19 cellular contexts compared by ENCODE assay signal in genomic region chr1:63127376-63127775, GRCh38.
A peak's percentile ranks its signal among the peaks of the same experiment; 100 is the strongest.
DNase-seq lines count a peak whose midpoint lies in the region; ATAC-seq, FAIRE-seq and TF ChIP-seq lines count a peak whose summit lies in the region.
"Had no signal": no experiment of that assay in that cellular context is flagged by ENCODE, and none has a peak within 500 bp of the region (broad histone marks: within the 10 kb centered on the region; RNA-seq: fewer than 3 reads in every experiment).

No MANE protein-coding gene starts in this region.

- H3K4me3 ChIP-seq in Jurkat, Clone E6-1 (ENCODE audit: low read length) = no peak overlapping the region
- H3K4me3 ChIP-seq in astrocyte (ENCODE audit: insufficient read depth, low read depth, low read length) (no peak overlapping the region), skeletal muscle cell (ENCODE audit: low read depth, low read length) (no peak overlapping the region)
- H3K4me3 ChIP-seq in CD8-positive, alpha-beta T cell (ENCODE audit: low read depth, low read length) = no peak overlapping the region
- H3K4me3 ChIP-seq: HAP-1 had no signal

- H3K36me3 Mint-ChIP-seq in astrocyte (ENCODE audit: low read depth, unreplicated experiment) = no peaks in the 10 kb centered on the region
- H3K36me3 Mint-ChIP-seq in CD8-positive, alpha-beta T cell = no peaks in the 10 kb centered on the region

- H2AFZ ChIP-seq in astrocyte (ENCODE audit: low read depth, low read length) = no peak overlapping the region

- H3K9ac ChIP-seq in astrocyte (ENCODE audit: low read length) = no peak overlapping the region

- no peak overlapping the region for H3K27ac Mint-ChIP-seq in astrocyte (ENCODE audit: unreplicated experiment)
- no peak overlapping the region for H3K27ac Mint-ChIP-seq in CD8-positive, alpha-beta T cell

- no peak for TF ChIP-seq CTCF in astrocyte (IDR thresholded peaks at IDR 0.05; ENCODE audit: insufficient read depth, low read depth, low read length)
- TF ChIP-seq CTCF in CD8-positive, alpha-beta T cell (IDR thresholded peaks at IDR 0.05) = no peak

- H3K9me3 Mint-ChIP-seq in astrocyte (ENCODE audit: unreplicated experiment) = no peaks in the 10 kb centered on the region
- no peaks in the 10 kb centered on the region for H3K9me3 Mint-ChIP-seq in CD8-positive, alpha-beta T cell

- H3K4me1 ChIP-seq in astrocyte (ENCODE audit: insufficient read depth, low read length) = peaks cover 12% of the 10 kb centered on the region
- H3K4me1 ChIP-seq in CD8-positive, alpha-beta T cell (ENCODE audit: insufficient read depth, low read length) = no peaks in the 10 kb centered on the region

- no peaks in the 10 kb centered on the region for H4K20me1 ChIP-seq in astrocyte (ENCODE audit: insufficient read depth, low read length)

- H3K4me2 ChIP-seq in astrocyte (ENCODE audit: low read length) = no peak overlapping the region

- no peaks in the 10 kb centered on the region for H3K79me2 ChIP-seq in astrocyte (ENCODE audit: insufficient read depth, low read length)

- no peaks in the 10 kb centered on the region for H3K9me3 ChIP-seq in astrocyte (ENCODE audit: insufficient read depth, low read depth, low read length)
- no peaks in the 10 kb centered on the region for H3K9me3 ChIP-seq in CD8-positive, alpha-beta T cell (ENCODE audit: low read length)
- H3K9me3 ChIP-seq: HAP-1 had no signal

- FAIRE-seq in astrocyte (lab: Jason Lieb, UNC) = no peak
- FAIRE-seq: G401.6, RCC 7860 had no signal

- CTCF ChIA-PET in CD8-positive, alpha-beta T cell (lab: Charles Lee) = no interaction called here

- H3K27ac ChIP-seq in astrocyte (ENCODE audit: low read depth, low read length) = no peak overlapping the region
- no peak overlapping the region for H3K27ac ChIP-seq in CD8-positive, alpha-beta T cell (ENCODE audit: low read depth, low read length)
- H3K27ac ChIP-seq: C4-2B had no signal

- peak; percentile 9 for DNase-seq in Jurkat, Clone E6-1 (ENCODE audit: low read depth, low spot score)
- DNase-seq in astrocyte (ENCODE audit: low read depth) = peak; percentile 73
- peak; percentile 48 for DNase-seq in fibroblast of peridontal ligament (ENCODE audit: extremely low read depth)
- DNase-seq in skeletal muscle cell (ENCODE audit: low read depth) = peak; percentile 25
- no peak for DNase-seq in RPMI8226
- no peak for DNase-seq in SHP77 (lab: John Stamatoyannopoulos, UW)
- no peak for DNase-seq in CD8-positive, alpha-beta T cell
- DNase-seq: ACHN, AML-193, DMS79, NCI-H1105 treated with DMSO at 0.1 percent for 48 hours, NCI-H1694, NCI-H2081 treated with DMSO at 0.1 percent for 48 hours, SHP77 treated with DMSO at 0.1 percent for 48 hours had no signal

- H3K27me3 Mint-ChIP-seq in astrocyte (ENCODE audit: low read depth, unreplicated experiment) = peaks cover 2% of the 10 kb centered on the region
- H3K27me3 Mint-ChIP-seq in CD8-positive, alpha-beta T cell (ENCODE audit: low read depth) = peaks cover 12% of the 10 kb centered on the region

- no peaks in the 10 kb centered on the region for H3K36me3 ChIP-seq in astrocyte (ENCODE audit: insufficient read depth, low read length)
- no peaks in the 10 kb centered on the region for H3K36me3 ChIP-seq in CD8-positive, alpha-beta T cell (ENCODE audit: insufficient read depth, low read length)
- H3K36me3 ChIP-seq: HAP-1 had no signal

- intact Hi-C loops in CD8-positive, alpha-beta T cell (cut with DNase I, micrococcal nuclease) = no loop called here

- ATAC-seq in HG02840 (IDR thresholded peaks at IDR 0.05; ENCODE audit: low FRiP score, unreplicated experiment) = no peak
- no peak for ATAC-seq in CD8-positive, alpha-beta T cell

- H3K27me3 ChIP-seq in astrocyte (ENCODE audit: insufficient read depth, low read length) = no peaks in the 10 kb centered on the region
- no peaks in the 10 kb centered on the region for H3K27me3 ChIP-seq in CD8-positive, alpha-beta T cell (ENCODE audit: insufficient read depth, low read length)

- H3K4me3 Mint-ChIP-seq in astrocyte (ENCODE audit: unreplicated experiment) = no peak overlapping the region
- H3K4me3 Mint-ChIP-seq in CD8-positive, alpha-beta T cell = no peak overlapping the region

- peaks cover 40% of the 10 kb centered on the region for H3K4me1 Mint-ChIP-seq in astrocyte (ENCODE audit: low read depth, unreplicated experiment)
- H3K4me1 Mint-ChIP-seq in CD8-positive, alpha-beta T cell (ENCODE audit: low read depth) = no peaks in the 10 kb centered on the region

- POLR2A ChIA-PET in CD8-positive, alpha-beta T cell (lab: Charles Lee) = no interaction called here

Comparison
In these comparisons a context has a peak if more than half of its experiments do, and no peak if none do; other contexts are left out.
1. DNase-seq: peak in Jurkat, Clone E6-1 (single experiment), astrocyte (single experiment), fibroblast of peridontal ligament (single experiment) and skeletal muscle cell (single experiment); none in RPMI8226 (single experiment), SHP77 (0 of 2) and CD8-positive, alpha-beta T cell (0 of 7).